Comparison of ENCODE assay signal across 1 cellular context in the genomic region with DNA sequence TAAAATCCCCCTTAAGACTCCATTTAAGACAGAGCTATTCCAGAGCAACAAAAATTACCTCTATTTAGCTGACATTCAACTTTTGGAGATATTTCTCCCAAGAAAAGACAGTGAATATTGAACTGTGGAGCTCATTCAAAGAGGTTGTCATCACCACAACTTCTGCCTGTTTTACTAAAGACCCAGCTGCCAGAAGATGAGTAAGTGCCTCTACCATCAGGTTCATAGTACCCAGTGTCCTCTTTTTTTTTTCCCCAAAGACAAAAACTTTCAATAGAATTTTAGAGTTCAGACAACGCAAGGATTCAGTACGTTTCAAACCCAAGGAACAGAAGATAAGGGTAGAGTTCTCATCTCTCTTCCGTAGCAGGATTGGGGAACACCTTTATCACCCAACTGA.
TF ChIP-seq lines count a peak whose summit lies in the region.

No MANE protein-coding gene starts in this region.

TF ChIP-seq in IMR-90, 13 proteins besides CTCF, POLR2A, EP300 and RAD21 (continued from another document):
- TF ChIP-seq MAZ (IDR thresholded peaks at IDR 0.05; ENCODE audit: borderline replicate concordance, low read depth, low read length) (no peak), CEBPB (IDR thresholded peaks at IDR 0.05; ENCODE audit: low read depth, low read length) (no peak), MAFK (IDR thresholded peaks at IDR 0.05; ENCODE audit: low read depth, low read length) (no peak), BHLHE40 (IDR thresholded peaks at IDR 0.05; ENCODE audit: low read depth, low read length) (no peak), FOS (IDR thresholded peaks at IDR 0.05; ENCODE audit: low read depth, low read length) (no peak)
- TF ChIP-seq, protein P1, sequence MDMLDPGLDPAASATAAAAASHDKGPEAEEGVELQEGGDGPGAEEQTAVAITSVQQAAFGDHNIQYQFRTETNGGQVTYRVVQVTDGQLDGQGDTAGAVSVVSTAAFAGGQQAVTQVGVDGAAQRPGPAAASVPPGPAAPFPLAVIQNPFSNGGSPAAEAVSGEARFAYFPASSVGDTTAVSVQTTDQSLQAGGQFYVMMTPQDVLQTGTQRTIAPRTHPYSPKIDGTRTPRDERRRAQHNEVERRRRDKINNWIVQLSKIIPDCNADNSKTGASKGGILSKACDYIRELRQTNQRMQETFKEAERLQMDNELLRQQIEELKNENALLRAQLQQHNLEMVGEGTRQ (IDR thresholded peaks at IDR 0.05; ENCODE audit: low read depth, low read length): no peak
